In genomic region chr6:16505711-16506362, GRCh38 we compare ENCODE assay signal across 14 cellular contexts.
DNase-seq lines count a peak whose midpoint lies in the region; ATAC-seq, FAIRE-seq and TF ChIP-seq lines count a peak whose summit lies in the region.
"Had no signal": no experiment of that assay in that cellular context is flagged by ENCODE, and none has a peak within 500 bp of the region (broad histone marks: within the 10 kb centered on the region; RNA-seq: fewer than 3 reads in every experiment).

No MANE protein-coding gene starts in this region.

- no peak for DNase-seq in GM12892 (ENCODE audit: insufficient read length)
- DNase-seq in foreskin melanocyte: peak; percentile 32
- no peak for DNase-seq in spleen
- DNase-seq in stomach: no peak
- DNase-seq in activated T-cell treated with anti-CD3 and anti-CD28 coated beads, Interleukin-2, amount 50 U/mL, for 72 hours: no peak
- no peak for DNase-seq in stimulated activated CD4-positive, alpha-beta T cell treated with anti-CD3 and anti-CD28 coated beads, Interleukin-1b, Interleukin-23, amount 100 ng/mL, for 48 hours
- DNase-seq: activated CD4-positive, alpha-beta T cell treated with anti-CD3 and anti-CD28 coated beads for 36 hours; activated naive CD8-positive, alpha-beta T cell treated with anti-CD3 and anti-CD28 coated beads for 36 hours; gastrocnemius medialis; GDM1; mucosa of descending colon; RPMI8226 had no signal

- peak; percentile 93 for ATAC-seq in SK-N-SH treated with all-trans-retinoic acid at 6 μM for 48 hours
- no peak for ATAC-seq in activated T-cell treated with anti-CD3 and anti-CD28 coated beads, Interleukin-2, amount 50 U/mL, for 72 hours (replicated peaks in 1 of 2)
- no peak for ATAC-seq in HG03571 (IDR thresholded peaks at IDR 0.05; ENCODE audit: unreplicated experiment)
- ATAC-seq: activated CD4-positive, alpha-beta T cell treated with anti-CD3 and anti-CD28 coated beads for 36 hours; gastrocnemius medialis; mucosa of descending colon had no signal

- H3K27ac ChIP-seq in spleen: peak overlapping the region in 5 of 8 donors; percentile 25 to 51 (median 36)
- H3K27ac ChIP-seq in stomach: peak overlapping the region in 2 of 5 donors; percentile 7 to 17
- H3K27ac ChIP-seq: gastrocnemius medialis had no signal

- H3K4me3 Mint-ChIP-seq in activated T-cell treated with anti-CD3 and anti-CD28 coated beads, Interleukin-2, amount 50 U/mL, for 72 hours: no peak overlapping the region
- H3K4me3 Mint-ChIP-seq: activated CD4-positive, alpha-beta T cell treated with anti-CD3 and anti-CD28 coated beads for 36 hours; activated naive CD8-positive, alpha-beta T cell treated with anti-CD3 and anti-CD28 coated beads for 36 hours had no signal

- TF ChIP-seq CTCF in spleen (IDR thresholded peaks at IDR 0.05 in 8 of 11, conservative IDR thresholded peaks at IDR 0.05 in 3 of 11): no peak
- no peak for TF ChIP-seq CTCF in stomach (IDR thresholded peaks at IDR 0.05)

- peak; percentile 78 for FAIRE-seq in GM12892 (lab: Jason Lieb, UNC)

- intact Hi-C loops in spleen (cut with DNase I; ENCODE audit: low total_unique reads): no loop called here
- intact Hi-C loops in stomach (cut with DNase I; ENCODE audit: low total_unique reads): no loop called here

- peaks cover 0 to 4% (median 0%) of the 10 kb centered on the region in 8 donors for H3K9me3 ChIP-seq in spleen
- H3K9me3 ChIP-seq in stomach: no peaks in the 10 kb centered on the region
- H3K9me3 ChIP-seq: gastrocnemius medialis, mucosa of descending colon had no signal

- peaks cover 4 to 6% of the 10 kb centered on the region in 2 donors for H3K36me3 Mint-ChIP-seq in activated T-cell treated with anti-CD3 and anti-CD28 coated beads, Interleukin-2, amount 50 U/mL, for 72 hours (ENCODE audit: insufficient read depth in 2 of 2)

- 63 to 76% (median 70%) methylated on average over 9 of the region's 9 CpGs for WGBS in spleen, 5 donors
- 61 to 82% (median 72%) methylated on average over 9 of the region's 9 CpGs for WGBS in stomach, 5 donors

- H3K4me3 ChIP-seq in spleen (no peak overlapping the region), stomach (no peak overlapping the region)
- H3K4me3 ChIP-seq: gastrocnemius medialis, mucosa of descending colon had no signal

- H3K27me3 ChIP-seq in spleen (replicated peaks in 1 of 7): no peaks in the 10 kb centered on the region
- no peaks in the 10 kb centered on the region for H3K27me3 ChIP-seq in stomach
- H3K27me3 ChIP-seq: gastrocnemius medialis had no signal

- H3K4me1 Mint-ChIP-seq in activated T-cell treated with anti-CD3 and anti-CD28 coated beads, Interleukin-2, amount 50 U/mL, for 72 hours (ENCODE audit: low read depth): peaks cover 52% of the 10 kb centered on the region

- H3K9me3 Mint-ChIP-seq in activated T-cell treated with anti-CD3 and anti-CD28 coated beads, Interleukin-2, amount 50 U/mL, for 72 hours: peaks cover 0 to 3% of the 10 kb centered on the region in 2 donors

- H3K4me1 ChIP-seq in spleen (peaks cover 0 to 47% (median 33%) of the 10 kb centered on the region in 6 donors), stomach (peaks cover 0 to 27% (median 13%) of the 10 kb centered on the region in 4 donors)

- H3K36me3 ChIP-seq in spleen (peaks cover 0 to 4% (median 0%) of the 10 kb centered on the region in 6 donors), stomach (no peaks in the 10 kb centered on the region)
- H3K36me3 ChIP-seq: gastrocnemius medialis had no signal

- no peak for TF ChIP-seq POLR2A in GM12892 (IDR thresholded peaks at IDR 0.05; ENCODE audit: low read depth, low read length)
- no peak for TF ChIP-seq POLR2A in spleen (IDR thresholded peaks at IDR 0.05)
- no peak for TF ChIP-seq POLR2A in stomach (IDR thresholded peaks at IDR 0.05)

- H3K27me3 Mint-ChIP-seq in activated T-cell treated with anti-CD3 and anti-CD28 coated beads, Interleukin-2, amount 50 U/mL, for 72 hours (ENCODE audit: low read depth): no peaks in the 10 kb centered on the region
- H3K27me3 Mint-ChIP-seq: activated CD4-positive, alpha-beta T cell treated with anti-CD3 and anti-CD28 coated beads for 36 hours; activated naive CD8-positive, alpha-beta T cell treated with anti-CD3 and anti-CD28 coated beads for 36 hours had no signal

- no peak overlapping the region for H3K27ac Mint-ChIP-seq in activated T-cell treated with anti-CD3 and anti-CD28 coated beads, Interleukin-2, amount 50 U/mL, for 72 hours
- H3K27ac Mint-ChIP-seq: activated CD4-positive, alpha-beta T cell treated with anti-CD3 and anti-CD28 coated beads for 36 hours; activated naive CD8-positive, alpha-beta T cell treated with anti-CD3 and anti-CD28 coated beads for 36 hours had no signal

- no peak for TF ChIP-seq EP300 in stomach (IDR thresholded peaks at IDR 0.05)

TF ChIP-seq in SK-N-SH treated with all-trans-retinoic acid at 6 μM for 48 hours, 23 proteins besides CTCF, POLR2A, EP300 and RAD21:
- TF ChIP-seq POU6F1 (CRISPR knock-in tag; IDR thresholded peaks at IDR 0.05; ENCODE audit: borderline replicate concordance, low read depth) (no peak), ZNF565 (CRISPR knock-in tag; conservative IDR thresholded peaks at IDR 0.05; ENCODE audit: low read depth) (no peak), PATZ1 (CRISPR knock-in tag; IDR thresholded peaks at IDR 0.05; ENCODE audit: borderline replicate concordance) (no peak), ARNTL (CRISPR knock-in tag; IDR thresholded peaks at IDR 0.05; ENCODE audit: borderline replicate concordance, low read depth) (no peak), TSHZ2 (CRISPR knock-in tag; IDR thresholded peaks at IDR 0.05) (no peak), BACH2 (CRISPR knock-in tag; IDR thresholded peaks at IDR 0.05; ENCODE audit: borderline replicate concordance) (no peak), GLIS3 (CRISPR knock-in tag; IDR thresholded peaks at IDR 0.05) (no peak), ZNF8 (CRISPR knock-in tag; IDR thresholded peaks at IDR 0.05) (no peak), ZC3H10 (CRISPR knock-in tag; IDR thresholded peaks at IDR 0.05) (no peak), CSDC2 (CRISPR knock-in tag; IDR thresholded peaks at IDR 0.05) (no peak), ZFP3 (CRISPR knock-in tag; IDR thresholded peaks at IDR 0.05) (no peak)
